1 cellular context compared by ENCODE assay signal in genomic region chr20:37914672-37915433, GRCh38.
TF ChIP-seq lines count a peak whose summit lies in the region.

No MANE protein-coding gene starts in this region.

TF ChIP-seq in H1, 55 proteins besides CTCF, POLR2A, EP300 and RAD21 (continued from another document):
- 0 out of 2 replicates have a peak, but pooled peaks have one; percentile 34 for TF ChIP-seq RBBP5 (IDR thresholded peaks at IDR 0.05; ENCODE audit: borderline replicate concordance, low read depth, low read length)
- TF ChIP-seq KDM4A (IDR thresholded peaks at IDR 0.05; ENCODE audit: low read depth, low read length, severe bottlenecking), result peak; percentile 58
- peak; percentile 7 to 99; a peak in 2 of 4 replicates for TF ChIP-seq HDAC2 (IDR thresholded peaks at IDR 0.05; ENCODE audit: borderline replicate concordance in 1 of 2, low read depth in 2 of 2, low read length in 2 of 2)
- no peak for TF ChIP-seq BACH1 (IDR thresholded peaks at IDR 0.05; ENCODE audit: low read length)
- TF ChIP-seq E2F6 (IDR thresholded peaks at IDR 0.05), result peak; percentile 26; the same call in 1 of the 2 replicates
- peak; percentile 62; the same call in 1 of the 2 replicates for TF ChIP-seq MAX (IDR thresholded peaks at IDR 0.05)
- peak; percentile 5 for TF ChIP-seq TAF7 (optimal IDR thresholded peaks at IDR 0.05; ENCODE audit: borderline replicate concordance, low read depth, low read length)
- TF ChIP-seq EGR1 (IDR thresholded peaks at IDR 0.05; ENCODE audit: borderline replicate concordance, low read depth, low read length), result no peak
- TF ChIP-seq PHF8 (conservative IDR thresholded peaks at IDR 0.05; ENCODE audit: low read depth, low read length), result peak; percentile 49; the same call in 1 of the 2 replicates
- TF ChIP-seq TAF1 (IDR thresholded peaks at IDR 0.05; ENCODE audit: low read depth, low read length), result peak; percentile 59
- 0 out of 2 replicates have a peak, but pooled peaks have one; percentile 18 for TF ChIP-seq CHD2 (IDR thresholded peaks at IDR 0.05; ENCODE audit: low read length)
- TF ChIP-seq SP4 (IDR thresholded peaks at IDR 0.05; ENCODE audit: low read length), result peak; percentile 83; the same call in 1 of the 2 replicates
- peak; percentile 74; the same call in 1 of the 2 replicates for TF ChIP-seq YY1 (IDR thresholded peaks at IDR 0.05; ENCODE audit: low read depth, low read length)
- TF ChIP-seq SIRT6 (IDR thresholded peaks at IDR 0.05; ENCODE audit: low read length), result no peak
TF ChIP-seq in H1: peak in this region for 13.
